In the genomic region with DNA sequence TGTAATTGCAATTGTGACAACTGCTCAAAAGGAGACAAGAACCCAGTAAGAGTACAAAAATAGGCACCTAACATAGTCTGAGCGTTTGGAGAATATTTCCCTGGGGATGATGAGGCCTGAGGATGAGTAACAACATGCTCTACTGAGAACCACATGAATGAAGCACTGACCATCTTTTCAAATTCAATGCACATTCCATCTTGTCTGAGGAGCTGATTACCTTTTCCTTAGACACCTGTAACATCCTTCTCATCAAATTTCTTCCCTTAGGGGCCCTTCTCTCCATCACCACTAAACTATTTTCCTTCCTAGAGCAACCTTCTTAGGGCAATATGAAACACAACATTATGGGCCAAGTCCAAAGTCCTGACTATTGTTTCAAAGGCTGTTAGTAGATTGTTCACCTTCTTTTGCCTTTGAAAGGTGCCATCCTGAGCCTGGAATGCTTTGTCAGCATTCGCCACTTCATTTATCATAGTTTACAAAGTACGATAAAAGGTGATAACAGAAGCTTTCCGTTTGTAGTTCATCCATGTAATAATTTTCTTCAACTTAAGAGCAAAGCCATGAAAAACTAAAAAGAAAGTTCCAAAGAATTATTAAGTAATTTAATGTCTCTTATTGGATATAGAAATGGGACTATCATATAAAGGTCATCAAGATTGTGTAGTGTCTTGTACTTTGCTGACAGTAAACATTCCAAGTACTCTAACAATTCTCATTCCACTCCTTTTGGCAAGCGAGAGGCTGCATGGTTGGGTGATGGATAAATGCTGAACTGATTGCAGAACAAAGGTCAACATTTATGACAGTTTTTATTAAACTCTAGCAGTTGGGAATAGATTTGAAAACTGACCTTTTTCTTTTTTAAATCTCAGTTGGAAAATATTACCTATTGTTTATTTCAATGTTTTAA, we compare ENCODE assay signal across 24 cellular contexts.
"Had no signal": no experiment of that assay in that cellular context is flagged by ENCODE, and none has a peak within 500 bp of the region (broad histone marks: within the 10 kb centered on the region; RNA-seq: fewer than 3 reads in every experiment).

No MANE protein-coding gene starts in this region.

- H3K36me3 ChIP-seq: breast epithelium, tibial nerve had no signal

- H3K27ac ChIP-seq: breast epithelium, tibial nerve had no signal

- H3K4me3 ChIP-seq: breast epithelium, dorsolateral prefrontal cortex, smooth muscle cell, tibial nerve had no signal

- H3K27me3 ChIP-seq: breast epithelium, dorsolateral prefrontal cortex, tibial nerve had no signal

- H3K4me3 Mint-ChIP-seq: activated naive CD8-positive, alpha-beta T cell treated with anti-CD3 and anti-CD28 coated beads for 36 hours; activated T-cell treated with anti-CD3 and anti-CD28 coated beads, Interleukin-2, amount 50 U/mL, for 72 hours; immature natural killer cell; nephron progenitor cell; WTC11 had no signal

- H3K27ac Mint-ChIP-seq: activated naive CD8-positive, alpha-beta T cell treated with anti-CD3 and anti-CD28 coated beads for 36 hours; activated T-cell treated with anti-CD3 and anti-CD28 coated beads, Interleukin-2, amount 50 U/mL, for 72 hours; immature natural killer cell; nephron progenitor cell; progenitor cell of endocrine pancreas; WTC11 had no signal

- DNase-seq: activated CD4-positive, alpha-beta T cell treated with anti-CD3 and anti-CD28 coated beads for 4 hours; activated CD8-positive, alpha-beta memory T cell treated with anti-CD3 and anti-CD28 coated beads, Interleukin-2, amount 50 U/mL, for 48 hours; activated naive CD8-positive, alpha-beta T cell treated with anti-CD3 and anti-CD28 coated beads for 36 hours; activated T-cell treated with anti-CD3 and anti-CD28 coated beads, Interleukin-2, amount 50 U/mL, for 72 hours; aorta; cerebellar nuclear complex; dorsolateral prefrontal cortex; head of caudate nucleus; immature natural killer cell; nephron progenitor cell; occipital lobe; right cardiac atrium; stimulated activated CD4-positive, alpha-beta T cell treated with anti-CD3 and anti-CD28 coated beads, Interleukin-4, amount 100 ng/mL, for 4 hours; stimulated activated CD8-positive, alpha-beta memory T cell treated with anti-CD3 and anti-CD28 coated beads, Interleukin-4, amount 100 ng/mL, for 48 hours; stimulated activated naive CD4-positive, alpha-beta T cell treated with Interleukin-2 at 50 U/mL for 16 hours; substantia nigra; SW 1271 had no signal

- FAIRE-seq: TTC549 had no signal

- H3K9me3 ChIP-seq: breast epithelium, tibial nerve had no signal

- H3K9me3 Mint-ChIP-seq: activated naive CD8-positive, alpha-beta T cell treated with anti-CD3 and anti-CD28 coated beads for 36 hours; nephron progenitor cell had no signal

- H3K4me2 ChIP-seq: smooth muscle cell had no signal

- ATAC-seq: activated T-cell treated with anti-CD3 and anti-CD28 coated beads, Interleukin-2, amount 50 U/mL, for 72 hours; left lobe of liver; right cardiac atrium; WTC11 had no signal

- H3K27me3 Mint-ChIP-seq: progenitor cell of endocrine pancreas had no signal

- H3K36me3 Mint-ChIP-seq: activated naive CD8-positive, alpha-beta T cell treated with anti-CD3 and anti-CD28 coated beads for 36 hours; immature natural killer cell; WTC11 had no signal

- H3K4me1 ChIP-seq: breast epithelium, tibial nerve had no signal

- H3K4me1 Mint-ChIP-seq: activated naive CD8-positive, alpha-beta T cell treated with anti-CD3 and anti-CD28 coated beads for 36 hours; immature natural killer cell; nephron progenitor cell had no signal
